Comparison of ENCODE assay signal across 10 cellular contexts in genomic region chr9:35972093-35972492, GRCh38. TPM values are rescaled to one million over a fixed set of nuclear protein-coding genes. Genes with fewer than 3 reads are reported as not detected.
A peak's percentile ranks its signal among the peaks of the same experiment; 100 is the strongest.
DNase-seq lines count a peak whose midpoint lies in the region; ATAC-seq, FAIRE-seq and TF ChIP-seq lines count a peak whose summit lies in the region.
"Had no signal": no experiment of that assay in that cellular context is flagged by ENCODE, and none has a peak within 500 bp of the region (broad histone marks: within the 10 kb centered on the region; RNA-seq: fewer than 3 reads in every experiment).

No MANE protein-coding gene starts in this region.

- peaks cover 12% of the 10 kb centered on the region for H3K9me3 Mint-ChIP-seq in activated CD8-positive, alpha-beta T cell treated with anti-CD3 and anti-CD28 coated beads, Interleukin-2, amount 10 ng/mL, durations not matched to agents 7 days and 5 days (ENCODE audit: insufficient read depth)
- H3K9me3 Mint-ChIP-seq in endodermal cell, result peaks cover 16% of the 10 kb centered on the region
- H3K9me3 Mint-ChIP-seq in progenitor cell of endocrine pancreas (ENCODE audit: low read depth), result peaks cover 22% of the 10 kb centered on the region

- intact Hi-C loops in spleen (cut with DNase I; ENCODE audit: low total_unique reads), result no loop called here

- peaks cover 14 to 32% (median 23%) of the 10 kb centered on the region in 11 experiments; a peak in 21 of 22 replicates for H3K27me3 ChIP-seq in BLaER1 treated with 17β-estradiol and CSF1 and Interleukin-3, amounts not matched to agents 10 nM and 100 nM
- peaks cover 41% of the 10 kb centered on the region for H3K27me3 ChIP-seq in endodermal cell (ENCODE audit: control insufficient read depth, insufficient read depth, low read length, poor library complexity, severe bottlenecking)
- peaks cover 0 to 45% (median 18%) of the 10 kb centered on the region in 7 donors for H3K27me3 ChIP-seq in spleen (replicated peaks in 1 of 7)

- CTCF ChIA-PET in activated CD8-positive, alpha-beta T cell treated with anti-CD3 and anti-CD28 coated beads, Interleukin-2, amount 10 ng/mL, durations not matched to agents 7 days and 5 days (lab: Charles Lee), result no interaction called here

- WGBS in endodermal cell (ENCODE audit: insufficient coverage in 1 of 2, insufficient read length in 1 of 2), 2 experiments, result 40 to 42% methylated on average over 1 to 35 of the region's 35 CpGs
- WGBS in spleen, 5 donors, result 4 to 6% (median 5%) methylated on average over 25 to 35 of the region's 35 CpGs

- peak overlapping the region in 3 of 10 experiments; percentile 32 to 50 (median 38); a peak in 4 of 20 replicates for H3K4me3 ChIP-seq in BLaER1 treated with 17β-estradiol and CSF1 and Interleukin-3, amounts not matched to agents 10 nM and 100 nM
- H3K4me3 ChIP-seq in endodermal cell (ENCODE audit: low read length), result no peak overlapping the region
- H3K4me3 ChIP-seq in spleen, result peak overlapping the region in 2 of 8 donors; percentile 18 to 48

- peak; percentile 74 for ATAC-seq in activated CD8-positive, alpha-beta T cell treated with anti-CD3 and anti-CD28 coated beads, Interleukin-2, amount 10 ng/mL, durations not matched to agents 7 days and 5 days
- ATAC-seq in HG02885 (IDR thresholded peaks at IDR 0.05; ENCODE audit: poor library complexity, unreplicated experiment), result no peak

- H3K27ac ChIP-seq in BLaER1 treated with 17β-estradiol and CSF1 and Interleukin-3, amounts not matched to agents 10 nM and 100 nM, result no peak overlapping the region
- no peak overlapping the region for H3K27ac ChIP-seq in endodermal cell (ENCODE audit: low read depth, low read length)
- H3K27ac ChIP-seq in spleen, result no peak overlapping the region
- H3K27ac ChIP-seq: HL-60 had no signal

- 0 out of 22 replicates have a peak overlapping the region, but pooled peaks of 1 of the 11 experiments have one; percentile 11 for H3K9ac ChIP-seq in BLaER1 treated with 17β-estradiol and CSF1 and Interleukin-3, amounts not matched to agents 10 nM and 100 nM
- no peak overlapping the region for H3K9ac ChIP-seq in endodermal cell (ENCODE audit: extremely low read depth, low read length, poor library complexity, severe bottlenecking)

- peaks cover 71% of the 10 kb centered on the region for H3K27me3 Mint-ChIP-seq in activated CD8-positive, alpha-beta T cell treated with anti-CD3 and anti-CD28 coated beads, Interleukin-2, amount 10 ng/mL, durations not matched to agents 7 days and 5 days (ENCODE audit: low read depth)
- H3K27me3 Mint-ChIP-seq in endodermal cell (ENCODE audit: insufficient read depth), result peaks cover 73% of the 10 kb centered on the region
- H3K27me3 Mint-ChIP-seq in progenitor cell of endocrine pancreas, result peaks cover 67% of the 10 kb centered on the region

- FAIRE-seq in HTR-8/SVneo (lab: Jason Lieb, UNC), result no peak

- TF ChIP-seq CTCF in endodermal cell (conservative IDR thresholded peaks at IDR 0.05), result peak; percentile 40
- TF ChIP-seq CTCF in progenitor cell of endocrine pancreas (IDR thresholded peaks at IDR 0.05; ENCODE audit: unreplicated experiment), result no peak
- no peak for TF ChIP-seq CTCF in GM10266 (IDR thresholded peaks at IDR 0.05; ENCODE audit: control insufficient read depth, insufficient read depth, low read depth, missing control alignments)
- TF ChIP-seq CTCF in spleen (IDR thresholded peaks at IDR 0.05 in 8 of 11, conservative IDR thresholded peaks at IDR 0.05 in 3 of 11), result no peak

- no peak for TF ChIP-seq POLR2A in spleen (IDR thresholded peaks at IDR 0.05)

- peaks cover 9% of the 10 kb centered on the region for H3K4me1 Mint-ChIP-seq in activated CD8-positive, alpha-beta T cell treated with anti-CD3 and anti-CD28 coated beads, Interleukin-2, amount 10 ng/mL, durations not matched to agents 7 days and 5 days (ENCODE audit: low read depth)
- no peaks in the 10 kb centered on the region for H3K4me1 Mint-ChIP-seq in endodermal cell
- peaks cover 2% of the 10 kb centered on the region for H3K4me1 Mint-ChIP-seq in progenitor cell of endocrine pancreas (ENCODE audit: low read depth)

- H3K4me1 ChIP-seq in BLaER1 treated with 17β-estradiol and CSF1 and Interleukin-3, amounts not matched to agents 10 nM and 100 nM, result peaks cover 0 to 9% (median 6%) of the 10 kb centered on the region in 10 experiments; a peak in 12 of 20 replicates
- H3K4me1 ChIP-seq in endodermal cell (ENCODE audit: control insufficient read depth, insufficient read depth, low read length) (no peaks in the 10 kb centered on the region), spleen (peaks cover 0 to 19% (median 2%) of the 10 kb centered on the region in 6 donors)

- no peaks in the 10 kb centered on the region for H3K36me3 ChIP-seq in BLaER1 treated with 17β-estradiol and CSF1 and Interleukin-3, amounts not matched to agents 10 nM and 100 nM
- H3K36me3 ChIP-seq in endodermal cell (ENCODE audit: control insufficient read depth, insufficient read depth, low read length), result no peaks in the 10 kb centered on the region
- no peaks in the 10 kb centered on the region for H3K36me3 ChIP-seq in spleen

- H3K36me3 Mint-ChIP-seq in activated CD8-positive, alpha-beta T cell treated with anti-CD3 and anti-CD28 coated beads, Interleukin-2, amount 10 ng/mL, durations not matched to agents 7 days and 5 days (ENCODE audit: low read depth), result no peaks in the 10 kb centered on the region
- no peaks in the 10 kb centered on the region for H3K36me3 Mint-ChIP-seq in endodermal cell (ENCODE audit: low read depth)
- H3K36me3 Mint-ChIP-seq in progenitor cell of endocrine pancreas (ENCODE audit: insufficient read depth), result peaks cover 4% of the 10 kb centered on the region

- H3K9me3 ChIP-seq in BLaER1 treated with 17β-estradiol and CSF1 and Interleukin-3, amounts not matched to agents 10 nM and 100 nM (replicated peaks in 1 of 11), result peaks cover 25 to 38% (median 27%) of the 10 kb centered on the region in 11 experiments
- H3K9me3 ChIP-seq in endodermal cell (ENCODE audit: control insufficient read depth, low read length) (peaks cover 15% of the 10 kb centered on the region), spleen (peaks cover 3 to 27% (median 18%) of the 10 kb centered on the region in 8 donors)

- peak; percentile 45 for DNase-seq in activated CD8-positive, alpha-beta T cell treated with anti-CD3 and anti-CD28 coated beads, Interleukin-2, amount 10 ng/mL, durations not matched to agents 7 days and 5 days
- DNase-seq in endodermal cell, result peak; percentile 88
- DNase-seq in progenitor cell of endocrine pancreas (ENCODE audit: low spot score, unreplicated experiment), result peak; percentile 22
- DNase-seq in GM10266 (ENCODE audit: extremely low spot score), result no peak
- no peak for DNase-seq in HTR-8/SVneo (ENCODE audit: insufficient read length, low spot score)
- DNase-seq in spleen, result no peak

- POLR2A ChIA-PET in activated CD8-positive, alpha-beta T cell treated with anti-CD3 and anti-CD28 coated beads, Interleukin-2, amount 10 ng/mL, durations not matched to agents 7 days and 5 days (lab: Charles Lee), result no interaction called here

- no peak overlapping the region for H3K4me3 Mint-ChIP-seq in activated CD8-positive, alpha-beta T cell treated with anti-CD3 and anti-CD28 coated beads, Interleukin-2, amount 10 ng/mL, durations not matched to agents 7 days and 5 days
- H3K4me3 Mint-ChIP-seq in endodermal cell (peak overlapping the region; percentile 2), progenitor cell of endocrine pancreas (ENCODE audit: low read depth) (peak overlapping the region; percentile 9)

- no peak overlapping the region for H3K27ac Mint-ChIP-seq in activated CD8-positive, alpha-beta T cell treated with anti-CD3 and anti-CD28 coated beads, Interleukin-2, amount 10 ng/mL, durations not matched to agents 7 days and 5 days
- H3K27ac Mint-ChIP-seq in endodermal cell, result no peak overlapping the region
- no peak overlapping the region for H3K27ac Mint-ChIP-seq in progenitor cell of endocrine pancreas

- no peaks in the 10 kb centered on the region for H4K20me1 ChIP-seq in BLaER1 treated with 17β-estradiol and CSF1 and Interleukin-3, amounts not matched to agents 10 nM and 100 nM

- H3K4me2 ChIP-seq in BLaER1 treated with 17β-estradiol and CSF1 and Interleukin-3, amounts not matched to agents 10 nM and 100 nM, result peak overlapping the region; percentile 31 to 59 (median 44); a peak in 17 of 22 replicates

RNA-seq across cellular contexts. Expression of gene OR2S2, which starts 14.1 kb away (rescaled TPM):
- total RNA-seq in activated CD8-positive, alpha-beta T cell treated with anti-CD3 and anti-CD28 coated beads, Interleukin-2, amount 10 ng/mL, durations not matched to agents 7 days and 5 days, result not detected
- total RNA-seq in endodermal cell (not detected), progenitor cell of endocrine pancreas (not detected in 2 replicates), spleen (not detected)
- not detected for polyA plus RNA-seq in endodermal cell (2013, experiment 1 of 2)
- polyA plus RNA-seq in endodermal cell (2013, experiment 2 of 2), result not detected
- polyA plus RNA-seq in spleen, result not detected
- total RNA-seq: liver had no signal
- polyA plus RNA-seq: liver had no signal

Comparison
In these comparisons a context has a peak if more than half of its experiments do, and no peak if none do; other contexts are left out.
1. DNase-seq: peak in activated CD8-positive, alpha-beta T cell treated with anti-CD3 and anti-CD28 coated beads, Interleukin-2, amount 10 ng/mL, durations not matched to agents 7 days and 5 days (single experiment), endodermal cell (single experiment) and progenitor cell of endocrine pancreas (single experiment); none in GM10266 (single experiment), HTR-8/SVneo (single experiment) and spleen (single experiment).